ENCODE assay signal across 2 cellular contexts in genomic region chr4:37573566-37573965, GRCh38.
TF ChIP-seq lines count a peak whose summit lies in the region.

No MANE protein-coding gene starts in this region.

TF ChIP-seq in HepG2, 621 proteins besides CTCF, POLR2A, EP300 and RAD21 (continued from another document):
- TF ChIP-seq ATF7 (IDR thresholded peaks at IDR 0.05), result no peak
- TF ChIP-seq ATF7 (CRISPR knock-in tag; IDR thresholded peaks at IDR 0.05), result no peak
- TF ChIP-seq ZNF598 (CRISPR knock-in tag; IDR thresholded peaks at IDR 0.05; ENCODE audit: borderline replicate concordance), result no peak
- no peak for TF ChIP-seq KMT2B (CRISPR knock-in tag; IDR thresholded peaks at IDR 0.05)
- TF ChIP-seq KMT2A (CRISPR knock-in tag; IDR thresholded peaks at IDR 0.05), result no peak
- no peak for TF ChIP-seq ATRX (CRISPR knock-in tag; IDR thresholded peaks at IDR 0.05; ENCODE audit: borderline replicate concordance)
- TF ChIP-seq ZNF292 (CRISPR knock-in tag; IDR thresholded peaks at IDR 0.05; ENCODE audit: borderline replicate concordance, low read depth), result no peak
- TF ChIP-seq MAFK (conservative IDR thresholded peaks at IDR 0.05 in 1 of 2, IDR thresholded peaks at IDR 0.05 in 1 of 2; ENCODE audit: low read length in 2 of 2), result peak; percentile 87 to 95

TF ChIP-seq in K562, 482 proteins besides CTCF, POLR2A, EP300 and RAD21 (continued from another document):
- TF ChIP-seq, protein P1, sequence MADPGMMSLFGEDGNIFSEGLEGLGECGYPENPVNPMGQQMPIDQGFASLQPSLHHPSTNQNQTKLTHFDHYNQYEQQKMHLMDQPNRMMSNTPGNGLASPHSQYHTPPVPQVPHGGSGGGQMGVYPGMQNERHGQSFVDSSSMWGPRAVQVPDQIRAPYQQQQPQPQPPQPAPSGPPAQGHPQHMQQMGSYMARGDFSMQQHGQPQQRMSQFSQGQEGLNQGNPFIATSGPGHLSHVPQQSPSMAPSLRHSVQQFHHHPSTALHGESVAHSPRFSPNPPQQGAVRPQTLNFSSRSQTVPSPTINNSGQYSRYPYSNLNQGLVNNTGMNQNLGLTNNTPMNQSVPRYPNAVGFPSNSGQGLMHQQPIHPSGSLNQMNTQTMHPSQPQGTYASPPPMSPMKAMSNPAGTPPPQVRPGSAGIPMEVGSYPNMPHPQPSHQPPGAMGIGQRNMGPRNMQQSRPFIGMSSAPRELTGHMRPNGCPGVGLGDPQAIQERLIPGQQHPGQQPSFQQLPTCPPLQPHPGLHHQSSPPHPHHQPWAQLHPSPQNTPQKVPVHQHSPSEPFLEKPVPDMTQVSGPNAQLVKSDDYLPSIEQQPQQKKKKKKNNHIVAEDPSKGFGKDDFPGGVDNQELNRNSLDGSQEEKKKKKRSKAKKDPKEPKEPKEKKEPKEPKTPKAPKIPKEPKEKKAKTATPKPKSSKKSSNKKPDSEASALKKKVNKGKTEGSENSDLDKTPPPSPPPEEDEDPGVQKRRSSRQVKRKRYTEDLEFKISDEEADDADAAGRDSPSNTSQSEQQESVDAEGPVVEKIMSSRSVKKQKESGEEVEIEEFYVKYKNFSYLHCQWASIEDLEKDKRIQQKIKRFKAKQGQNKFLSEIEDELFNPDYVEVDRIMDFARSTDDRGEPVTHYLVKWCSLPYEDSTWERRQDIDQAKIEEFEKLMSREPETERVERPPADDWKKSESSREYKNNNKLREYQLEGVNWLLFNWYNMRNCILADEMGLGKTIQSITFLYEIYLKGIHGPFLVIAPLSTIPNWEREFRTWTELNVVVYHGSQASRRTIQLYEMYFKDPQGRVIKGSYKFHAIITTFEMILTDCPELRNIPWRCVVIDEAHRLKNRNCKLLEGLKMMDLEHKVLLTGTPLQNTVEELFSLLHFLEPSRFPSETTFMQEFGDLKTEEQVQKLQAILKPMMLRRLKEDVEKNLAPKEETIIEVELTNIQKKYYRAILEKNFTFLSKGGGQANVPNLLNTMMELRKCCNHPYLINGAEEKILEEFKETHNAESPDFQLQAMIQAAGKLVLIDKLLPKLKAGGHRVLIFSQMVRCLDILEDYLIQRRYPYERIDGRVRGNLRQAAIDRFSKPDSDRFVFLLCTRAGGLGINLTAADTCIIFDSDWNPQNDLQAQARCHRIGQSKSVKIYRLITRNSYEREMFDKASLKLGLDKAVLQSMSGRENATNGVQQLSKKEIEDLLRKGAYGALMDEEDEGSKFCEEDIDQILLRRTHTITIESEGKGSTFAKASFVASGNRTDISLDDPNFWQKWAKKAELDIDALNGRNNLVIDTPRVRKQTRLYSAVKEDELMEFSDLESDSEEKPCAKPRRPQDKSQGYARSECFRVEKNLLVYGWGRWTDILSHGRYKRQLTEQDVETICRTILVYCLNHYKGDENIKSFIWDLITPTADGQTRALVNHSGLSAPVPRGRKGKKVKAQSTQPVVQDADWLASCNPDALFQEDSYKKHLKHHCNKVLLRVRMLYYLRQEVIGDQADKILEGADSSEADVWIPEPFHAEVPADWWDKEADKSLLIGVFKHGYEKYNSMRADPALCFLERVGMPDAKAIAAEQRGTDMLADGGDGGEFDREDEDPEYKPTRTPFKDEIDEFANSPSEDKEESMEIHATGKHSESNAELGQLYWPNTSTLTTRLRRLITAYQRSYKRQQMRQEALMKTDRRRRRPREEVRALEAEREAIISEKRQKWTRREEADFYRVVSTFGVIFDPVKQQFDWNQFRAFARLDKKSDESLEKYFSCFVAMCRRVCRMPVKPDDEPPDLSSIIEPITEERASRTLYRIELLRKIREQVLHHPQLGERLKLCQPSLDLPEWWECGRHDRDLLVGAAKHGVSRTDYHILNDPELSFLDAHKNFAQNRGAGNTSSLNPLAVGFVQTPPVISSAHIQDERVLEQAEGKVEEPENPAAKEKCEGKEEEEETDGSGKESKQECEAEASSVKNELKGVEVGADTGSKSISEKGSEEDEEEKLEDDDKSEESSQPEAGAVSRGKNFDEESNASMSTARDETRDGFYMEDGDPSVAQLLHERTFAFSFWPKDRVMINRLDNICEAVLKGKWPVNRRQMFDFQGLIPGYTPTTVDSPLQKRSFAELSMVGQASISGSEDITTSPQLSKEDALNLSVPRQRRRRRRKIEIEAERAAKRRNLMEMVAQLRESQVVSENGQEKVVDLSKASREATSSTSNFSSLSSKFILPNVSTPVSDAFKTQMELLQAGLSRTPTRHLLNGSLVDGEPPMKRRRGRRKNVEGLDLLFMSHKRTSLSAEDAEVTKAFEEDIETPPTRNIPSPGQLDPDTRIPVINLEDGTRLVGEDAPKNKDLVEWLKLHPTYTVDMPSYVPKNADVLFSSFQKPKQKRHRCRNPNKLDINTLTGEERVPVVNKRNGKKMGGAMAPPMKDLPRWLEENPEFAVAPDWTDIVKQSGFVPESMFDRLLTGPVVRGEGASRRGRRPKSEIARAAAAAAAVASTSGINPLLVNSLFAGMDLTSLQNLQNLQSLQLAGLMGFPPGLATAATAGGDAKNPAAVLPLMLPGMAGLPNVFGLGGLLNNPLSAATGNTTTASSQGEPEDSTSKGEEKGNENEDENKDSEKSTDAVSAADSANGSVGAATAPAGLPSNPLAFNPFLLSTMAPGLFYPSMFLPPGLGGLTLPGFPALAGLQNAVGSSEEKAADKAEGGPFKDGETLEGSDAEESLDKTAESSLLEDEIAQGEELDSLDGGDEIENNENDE (IDR thresholded peaks at IDR 0.05; ENCODE audit: low read depth, low read length), result no peak
- TF ChIP-seq MAFF (IDR thresholded peaks at IDR 0.05; ENCODE audit: low read length) (peak; percentile 71), MAFK (IDR thresholded peaks at IDR 0.05; ENCODE audit: low read length) (peak; percentile 75), RUNX1 (IDR thresholded peaks at IDR 0.05; ENCODE audit: low read depth) (no peak), ZNF253 (CRISPR knock-in tag; conservative IDR thresholded peaks at IDR 0.05) (no peak), SRSF7 (optimal IDR thresholded peaks at IDR 0.05; ENCODE audit: low read depth, low read length) (no peak), PHF8 (IDR thresholded peaks at IDR 0.05; ENCODE audit: borderline replicate concordance, low read length) (no peak), ZNF316 (IDR thresholded peaks at IDR 0.05) (peak; percentile 86), ZNF780A (CRISPR knock-in tag; IDR thresholded peaks at IDR 0.05) (no peak), TGIF2 (CRISPR knock-in tag; IDR thresholded peaks at IDR 0.05) (no peak), FOSL1 (tag; conservative IDR thresholded peaks at IDR 0.05) (no peak), THRAP3 (IDR thresholded peaks at IDR 0.05; ENCODE audit: borderline replicate concordance) (no peak), PATZ1 (CRISPR knock-in tag; IDR thresholded peaks at IDR 0.05; ENCODE audit: borderline replicate concordance) (no peak)
